8 cellular contexts compared by ENCODE assay signal in genomic region chr3:167406876-167407492, GRCh38. TPM values are rescaled to one million over a fixed set of nuclear protein-coding genes. Genes with fewer than 3 reads are reported as not detected.
DNase-seq lines count a peak whose midpoint lies in the region; ATAC-seq and TF ChIP-seq lines count a peak whose summit lies in the region.

No MANE protein-coding gene starts in this region.

- H3K79me2 ChIP-seq in neural cell (replicated peaks; ENCODE audit: insufficient read depth, low read length) = no peaks in the 10 kb centered on the region

- H3K9ac ChIP-seq in neural cell (ENCODE audit: low read length) = no peak overlapping the region

- TF ChIP-seq EP300 in neural cell (conservative IDR thresholded peaks at IDR 0.05; ENCODE audit: poor library complexity, severe bottlenecking) = no peak

- DNase-seq in NCI-H2171 treated with DMSO at 0.1 percent for 48 hours (lab: John Stamatoyannopoulos, UW) (peak; percentile 4), NCI-H2171 (lab: John Stamatoyannopoulos, UW) (no peak), LNCaP clone FGC (ENCODE audit: low read depth) (peak; percentile 57), RPMI7951 (ENCODE audit: low read depth) (peak; percentile 19), esophagus squamous epithelium (lab: John Stamatoyannopoulos, UW) (no peak), sciatic nerve (ENCODE audit: low spot score) (no peak), 8988T (no peak)

- H3K9me3 ChIP-seq in esophagus squamous epithelium (no peaks in the 10 kb centered on the region), neural cell (ENCODE audit: low read length) (no peaks in the 10 kb centered on the region)

- intact Hi-C loops in esophagus squamous epithelium (cut with DNase I) = no loop called here
- intact Hi-C loops in sciatic nerve (cut with DNase I) = no loop called here

- 69 to 70% methylated on average over 3 of the region's 3 CpGs for WGBS in esophagus squamous epithelium, 2 donors

- no peak overlapping the region for H3K4me3 ChIP-seq in LNCaP clone FGC (ENCODE audit: low read depth, low read length)
- H3K4me3 ChIP-seq in esophagus squamous epithelium = no peak overlapping the region
- H3K4me3 ChIP-seq in neural cell (ENCODE audit: low read length) = no peak overlapping the region

- peaks cover 0 to 3% (median 0%) of the 10 kb centered on the region in 3 donors for H3K4me1 ChIP-seq in esophagus squamous epithelium

- no peaks in the 10 kb centered on the region for H4K20me1 ChIP-seq in neural cell (ENCODE audit: insufficient read depth)

- ATAC-seq in sciatic nerve = no peak

- peak; percentile 94 for TF ChIP-seq RAD21 in neural cell (conservative IDR thresholded peaks at IDR 0.05)

- TF ChIP-seq POLR2A in esophagus squamous epithelium (IDR thresholded peaks at IDR 0.05) = no peak

- H2AFZ ChIP-seq in neural cell (ENCODE audit: low read depth, low read length) = no peak overlapping the region

- no peaks in the 10 kb centered on the region for H3K9me2 ChIP-seq in neural cell (ENCODE audit: insufficient read depth, low read length)

- no peak overlapping the region for H3K4me2 ChIP-seq in neural cell (ENCODE audit: low read length)

- H3F3A ChIP-seq in neural cell (ENCODE audit: insufficient read depth, low read length, poor library complexity, severe bottlenecking) = no peaks in the 10 kb centered on the region

- TF ChIP-seq CTCF in LNCaP clone FGC (IDR thresholded peaks at IDR 0.05; ENCODE audit: control insufficient read depth, extremely low read depth, insufficient read depth) (peak; percentile 91), esophagus squamous epithelium (IDR thresholded peaks at IDR 0.05) (peak in 4 of 6 experiments; percentile 45 to 68 (median 48)), neural cell (IDR thresholded peaks at IDR 0.05; ENCODE audit: poor library complexity, severe bottlenecking) (peak; percentile 89)

- H3K27ac ChIP-seq in esophagus squamous epithelium (no peak overlapping the region), neural cell (ENCODE audit: low read length) (no peak overlapping the region)

- H3K27me3 ChIP-seq in esophagus squamous epithelium (no peaks in the 10 kb centered on the region), neural cell (ENCODE audit: insufficient read depth, low read depth, low read length) (no peaks in the 10 kb centered on the region)

- H3K36me3 ChIP-seq in esophagus squamous epithelium (no peaks in the 10 kb centered on the region), neural cell (ENCODE audit: insufficient read depth, low read length) (no peaks in the 10 kb centered on the region)

TF ChIP-seq in neural cell, 6 proteins besides CTCF, POLR2A, EP300 and RAD21:
- peak; percentile 93 for TF ChIP-seq SMC3 (conservative IDR thresholded peaks at IDR 0.05; ENCODE audit: poor library complexity)
- no peak for TF ChIP-seq EZH2 (IDR thresholded peaks at IDR 0.05; ENCODE audit: borderline replicate concordance, insufficient read depth, low read length, poor library complexity, severe bottlenecking)
TF ChIP-seq in neural cell: peak in this region for 1.

RNA-seq across cellular contexts. Expression of gene ZBBX, which starts 26.9 kb away (rescaled TPM):
- not detected in 2 replicates for total RNA-seq in RPMI7951 (2014; rRNA removed; shearing (Covaris generic))
- total RNA-seq in esophagus squamous epithelium (not detected), sciatic nerve (0.31 TPM)
- 2.7 TPM in 2 replicates for polyA plus RNA-seq in neural cell
- 5.2 and 5.6 TPM in 2 replicates for polyA minus RNA-seq in neural cell

Comparison
In these comparisons a context has a peak if more than half of its experiments do, and no peak if none do; other contexts are left out.
1. DNase-seq: peak in NCI-H2171 treated with DMSO at 0.1 percent for 48 hours (single experiment), LNCaP clone FGC (single experiment) and RPMI7951 (single experiment); none in NCI-H2171 (single experiment), esophagus squamous epithelium (single experiment), sciatic nerve (single experiment) and 8988T (single experiment).
2. Peak in every context shown above with its lines, with median percentiles within 50 percentile points of each other: CTCF ChIP-seq.